ENCODE assay signal across 17 cellular contexts in the genomic region with DNA sequence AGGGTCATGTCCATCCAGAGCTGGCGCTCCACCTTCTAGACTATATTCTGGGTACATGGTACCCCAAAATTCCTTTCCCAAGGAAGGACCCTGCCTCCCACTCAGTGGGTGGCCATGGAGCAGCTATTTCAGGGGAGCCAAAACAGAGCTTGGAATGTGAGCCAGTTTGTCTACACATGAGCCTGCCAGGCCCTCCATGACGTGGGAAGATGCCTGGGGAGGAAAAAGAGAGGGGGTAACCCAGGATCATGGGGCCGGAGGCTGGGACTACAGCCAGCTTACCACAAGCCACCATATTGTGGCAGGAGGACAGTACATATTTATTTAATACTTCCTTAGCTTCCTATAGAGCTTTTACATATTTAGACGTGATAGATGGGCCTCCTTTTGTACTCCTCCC.
DNase-seq lines count a peak whose midpoint lies in the region; ATAC-seq and TF ChIP-seq lines count a peak whose summit lies in the region.
"Had no signal": no experiment of that assay in that cellular context is flagged by ENCODE, and none has a peak within 500 bp of the region (broad histone marks: within the 10 kb centered on the region; RNA-seq: fewer than 3 reads in every experiment).

No MANE protein-coding gene starts in this region.

- peak overlapping the region; percentile 69 for H4K5ac ChIP-seq in IMR-90 (ENCODE audit: low read depth, low read length)

- CTCF ChIA-PET in IMR-90 (lab: Yijun Ruan, JAX) = no interaction called here

- no peak overlapping the region for H3K56ac ChIP-seq in IMR-90 (ENCODE audit: extremely low read depth, insufficient read depth, low read length)

- no peaks in the 10 kb centered on the region for H4K20me1 ChIP-seq in IMR-90 (ENCODE audit: insufficient read depth, low read length)

- H3K9me3 ChIP-seq in IMR-90 (ENCODE audit: control insufficient read depth, insufficient read depth, low read length) = no peaks in the 10 kb centered on the region
- H3K9me3 ChIP-seq in muscle layer of duodenum (ENCODE audit: control insufficient read depth in 1 of 2, low read length in 2 of 2) = no peaks in the 10 kb centered on the region
- H3K9me3 ChIP-seq in sigmoid colon = no peaks in the 10 kb centered on the region
- H3K9me3 ChIP-seq: BE2C had no signal

- peaks cover 14% of the 10 kb centered on the region for H3K9me1 ChIP-seq in IMR-90 (ENCODE audit: insufficient read depth, low read length)

- peak overlapping the region; percentile 45 for H2AFZ ChIP-seq in IMR-90 (replicated peaks; ENCODE audit: low read length, poor library complexity)

- no peak overlapping the region for H3K9ac ChIP-seq in IMR-90 (ENCODE audit: low read depth, low read length)

- peak overlapping the region; percentile 5 for H2BK5ac ChIP-seq in IMR-90 (ENCODE audit: low read depth, low read length, poor library complexity, severe bottlenecking)

- H3K4me1 ChIP-seq in IMR-90 (ENCODE audit: control insufficient read depth, insufficient read depth, low read length) (peaks cover 20% of the 10 kb centered on the region), muscle layer of duodenum (ENCODE audit: control insufficient read depth in 1 of 2, insufficient read depth in 2 of 2, low read length in 2 of 2) (peaks cover 0 to 25% of the 10 kb centered on the region in 2 donors), sigmoid colon (peaks cover 0 to 61% (median 44%) of the 10 kb centered on the region in 4 donors)
- H3K4me1 ChIP-seq: BE2C had no signal

- peak overlapping the region; percentile 78 for H2AK5ac ChIP-seq in IMR-90 (ENCODE audit: low read depth, low read length)

- no peak for TF ChIP-seq RAD21 in IMR-90 (IDR thresholded peaks at IDR 0.05; ENCODE audit: low read length)

- dilution Hi-C loops in IMR-90 (cut with HindIII; ENCODE audit: low sequenced_read_pairs, unreplicated experiment) = no loop called here

- peaks cover 0 to 8% of the 10 kb centered on the region in 2 experiments; a peak in 3 of 4 replicates for H3K79me1 ChIP-seq in IMR-90 (ENCODE audit: low read depth in 1 of 2, low read length in 2 of 2)

- H2BK15ac ChIP-seq in IMR-90 (ENCODE audit: low read depth, low read length) = peak overlapping the region; percentile 89; the same call in 2 of the 3 replicates

- WGBS in IMR-90 (ENCODE audit: extremely low coverage in 2 of 2, insufficient read length in 1 of 2), 2 experiments = no CpG with 5 or more reads among the region's 4 CpGs
- 68 to 80% methylated on average over 4 of the region's 4 CpGs for WGBS in sigmoid colon, 2 donors

- no peaks in the 10 kb centered on the region for H3K36me3 ChIP-seq in IMR-90 (ENCODE audit: control insufficient read depth, insufficient read depth, low read length)
- no peaks in the 10 kb centered on the region for H3K36me3 ChIP-seq in muscle layer of duodenum (ENCODE audit: control insufficient read depth in 1 of 2, insufficient read depth in 2 of 2, low read length in 2 of 2)
- no peaks in the 10 kb centered on the region for H3K36me3 ChIP-seq in sigmoid colon
- H3K36me3 ChIP-seq: BE2C had no signal

- peak overlapping the region; percentile 83; the same call in 1 of the 2 replicates for H3K4ac ChIP-seq in IMR-90 (ENCODE audit: low read depth, low read length)

- ATAC-seq in IMR-90 (ENCODE audit: low read depth) = no peak
- no peak for ATAC-seq in HG03565 (IDR thresholded peaks at IDR 0.05; ENCODE audit: unreplicated experiment)
- ATAC-seq: HCT116 had no signal

- peak overlapping the region; percentile 93; the same call in 1 of the 2 replicates for H2BK20ac ChIP-seq in IMR-90 (ENCODE audit: low read depth, low read length)

- peak in 1 of 4 donors; percentile 62 for TF ChIP-seq EP300 in sigmoid colon (IDR thresholded peaks at IDR 0.05)

- H3K27ac ChIP-seq in IMR-90 (ENCODE audit: insufficient read depth, low read length) = no peak overlapping the region
- peak overlapping the region; percentile 5 for H3K27ac ChIP-seq in muscle layer of duodenum (ENCODE audit: low read length)
- H3K27ac ChIP-seq in sigmoid colon = peak overlapping the region in 3 of 4 donors; percentile 73 to 84 (median 76)

- H3K23ac ChIP-seq in IMR-90 (ENCODE audit: low read depth, low read length) = no peak overlapping the region

- TF ChIP-seq CTCF in IMR-90 (conservative IDR thresholded peaks at IDR 0.05; ENCODE audit: low read depth, low read length) = no peak
- no peak for TF ChIP-seq CTCF in sigmoid colon (IDR thresholded peaks at IDR 0.05)

- H2BK120ac ChIP-seq in IMR-90 (ENCODE audit: low read depth, low read length) = peak overlapping the region; percentile 93

- peak overlapping the region; percentile 42; the same call in 1 of the 2 replicates for H3K14ac ChIP-seq in IMR-90 (replicated peaks; ENCODE audit: low read depth, low read length)

- no TSS peak for BruUV-seq in IMR-90 (replicated peaks; lab: Mats Ljungman, UMichigan)

- in situ Hi-C loops in IMR-90 (cut with MboI; ENCODE audit: low sequenced_read_pairs) = no loop called here

- intact Hi-C loops in IMR-90 (cut with micrococcal nuclease) (no loop called here), sigmoid colon (cut with DNase I) (loop anchor here (2.0 kb wide), 1 partner anchor 52 kb away; no protein-coding TSS in a partner anchor)

- peak overlapping the region; percentile 72 for H3K18ac ChIP-seq in IMR-90 (ENCODE audit: low read depth, low read length)

- TF ChIP-seq POLR2A in IMR-90 (IDR thresholded peaks at IDR 0.05; ENCODE audit: low read depth, low read length) (no peak), sigmoid colon (IDR thresholded peaks at IDR 0.05) (no peak)

- H2AK9ac ChIP-seq in IMR-90 (replicated peaks; ENCODE audit: low read depth, low read length, poor library complexity) = no peak overlapping the region

- H3K4me3 ChIP-seq in IMR-90 (ENCODE audit: insufficient read depth, low read depth, low read length) (no peak overlapping the region), muscle layer of duodenum (ENCODE audit: low read depth in 1 of 2, low read length in 2 of 2) (no peak overlapping the region), sigmoid colon (no peak overlapping the region)

- H3K27me3 ChIP-seq in IMR-90 (ENCODE audit: control insufficient read depth, insufficient read depth, low read length) (no peaks in the 10 kb centered on the region), muscle layer of duodenum (ENCODE audit: low read depth, low read length) (no peaks in the 10 kb centered on the region), sigmoid colon (no peaks in the 10 kb centered on the region)
- H3K27me3 ChIP-seq: BE2C had no signal

- no peak overlapping the region for H3K4me2 ChIP-seq in IMR-90 (ENCODE audit: low read depth, low read length)

- POLR2A ChIA-PET in IMR-90 (lab: Charles Lee; ENCODE audit: unreplicated experiment) = no interaction called here

- peak overlapping the region; percentile 63 to 87 for H4K8ac ChIP-seq in IMR-90 (ENCODE audit: low read depth in 2 of 2, low read length in 2 of 2)

- peak overlapping the region; percentile 79 for H4K91ac ChIP-seq in IMR-90 (ENCODE audit: insufficient read depth, low read depth, low read length)

- DNase-seq in IMR-90 = no peak
- DNase-seq in sigmoid colon = peak; percentile 69
- DNase-seq in cerebellar nuclear complex (lab: John Stamatoyannopoulos, UW) = no peak
- DNase-seq in activated CD4-positive, alpha-beta T cell treated with anti-CD3 and anti-CD28 coated beads, Interleukin-2, amount 50 U/mL, for 48 hours = no peak
- no peak for DNase-seq in NCI-H446 treated with DMSO at 0.1 percent for 48 hours (lab: John Stamatoyannopoulos, UW)
- DNase-seq: ACHN; BE2C; CD4-positive, alpha-beta memory T cell; DMS153; DMS79; GDM1; GOT3; H7; HFFc6 had no signal

TF ChIP-seq in IMR-90, 13 proteins besides CTCF, POLR2A, EP300 and RAD21:
- TF ChIP-seq, protein P1, sequence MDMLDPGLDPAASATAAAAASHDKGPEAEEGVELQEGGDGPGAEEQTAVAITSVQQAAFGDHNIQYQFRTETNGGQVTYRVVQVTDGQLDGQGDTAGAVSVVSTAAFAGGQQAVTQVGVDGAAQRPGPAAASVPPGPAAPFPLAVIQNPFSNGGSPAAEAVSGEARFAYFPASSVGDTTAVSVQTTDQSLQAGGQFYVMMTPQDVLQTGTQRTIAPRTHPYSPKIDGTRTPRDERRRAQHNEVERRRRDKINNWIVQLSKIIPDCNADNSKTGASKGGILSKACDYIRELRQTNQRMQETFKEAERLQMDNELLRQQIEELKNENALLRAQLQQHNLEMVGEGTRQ (IDR thresholded peaks at IDR 0.05; ENCODE audit: low read depth, low read length) = no peak
- no peak for TF ChIP-seq SMC3 (IDR thresholded peaks at IDR 0.05; ENCODE audit: low read depth, low read length)
- TF ChIP-seq NFE2L2 (IDR thresholded peaks at IDR 0.05; ENCODE audit: low read depth, low read length) = no peak
- no peak for TF ChIP-seq RCOR1 (IDR thresholded peaks at IDR 0.05; ENCODE audit: insufficient replicate concordance, low read length)
- TF ChIP-seq BHLHE40 (IDR thresholded peaks at IDR 0.05; ENCODE audit: low read depth, low read length) = no peak
- no peak for TF ChIP-seq MAZ (IDR thresholded peaks at IDR 0.05; ENCODE audit: borderline replicate concordance, low read depth, low read length)
- TF ChIP-seq CHD1 (IDR thresholded peaks at IDR 0.05; ENCODE audit: low read depth, low read length) = no peak
- TF ChIP-seq MXI1 (IDR thresholded peaks at IDR 0.05; ENCODE audit: borderline replicate concordance, low read depth, low read length) = no peak
- TF ChIP-seq RFX5 (IDR thresholded peaks at IDR 0.05; ENCODE audit: low read depth, low read length) = no peak
- TF ChIP-seq MAFK (IDR thresholded peaks at IDR 0.05; ENCODE audit: low read depth, low read length) = no peak
- no peak for TF ChIP-seq FOS (IDR thresholded peaks at IDR 0.05; ENCODE audit: low read depth, low read length)
- no peak for TF ChIP-seq CEBPB (IDR thresholded peaks at IDR 0.05; ENCODE audit: low read depth, low read length)
- TF ChIP-seq, protein P2, sequence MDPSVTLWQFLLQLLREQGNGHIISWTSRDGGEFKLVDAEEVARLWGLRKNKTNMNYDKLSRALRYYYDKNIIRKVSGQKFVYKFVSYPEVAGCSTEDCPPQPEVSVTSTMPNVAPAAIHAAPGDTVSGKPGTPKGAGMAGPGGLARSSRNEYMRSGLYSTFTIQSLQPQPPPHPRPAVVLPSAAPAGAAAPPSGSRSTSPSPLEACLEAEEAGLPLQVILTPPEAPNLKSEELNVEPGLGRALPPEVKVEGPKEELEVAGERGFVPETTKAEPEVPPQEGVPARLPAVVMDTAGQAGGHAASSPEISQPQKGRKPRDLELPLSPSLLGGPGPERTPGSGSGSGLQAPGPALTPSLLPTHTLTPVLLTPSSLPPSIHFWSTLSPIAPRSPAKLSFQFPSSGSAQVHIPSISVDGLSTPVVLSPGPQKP (IDR thresholded peaks at IDR 0.05; ENCODE audit: borderline replicate concordance, low read depth, low read length) = no peak
